ENCODE assay signal across 8 cellular contexts in the genomic region with DNA sequence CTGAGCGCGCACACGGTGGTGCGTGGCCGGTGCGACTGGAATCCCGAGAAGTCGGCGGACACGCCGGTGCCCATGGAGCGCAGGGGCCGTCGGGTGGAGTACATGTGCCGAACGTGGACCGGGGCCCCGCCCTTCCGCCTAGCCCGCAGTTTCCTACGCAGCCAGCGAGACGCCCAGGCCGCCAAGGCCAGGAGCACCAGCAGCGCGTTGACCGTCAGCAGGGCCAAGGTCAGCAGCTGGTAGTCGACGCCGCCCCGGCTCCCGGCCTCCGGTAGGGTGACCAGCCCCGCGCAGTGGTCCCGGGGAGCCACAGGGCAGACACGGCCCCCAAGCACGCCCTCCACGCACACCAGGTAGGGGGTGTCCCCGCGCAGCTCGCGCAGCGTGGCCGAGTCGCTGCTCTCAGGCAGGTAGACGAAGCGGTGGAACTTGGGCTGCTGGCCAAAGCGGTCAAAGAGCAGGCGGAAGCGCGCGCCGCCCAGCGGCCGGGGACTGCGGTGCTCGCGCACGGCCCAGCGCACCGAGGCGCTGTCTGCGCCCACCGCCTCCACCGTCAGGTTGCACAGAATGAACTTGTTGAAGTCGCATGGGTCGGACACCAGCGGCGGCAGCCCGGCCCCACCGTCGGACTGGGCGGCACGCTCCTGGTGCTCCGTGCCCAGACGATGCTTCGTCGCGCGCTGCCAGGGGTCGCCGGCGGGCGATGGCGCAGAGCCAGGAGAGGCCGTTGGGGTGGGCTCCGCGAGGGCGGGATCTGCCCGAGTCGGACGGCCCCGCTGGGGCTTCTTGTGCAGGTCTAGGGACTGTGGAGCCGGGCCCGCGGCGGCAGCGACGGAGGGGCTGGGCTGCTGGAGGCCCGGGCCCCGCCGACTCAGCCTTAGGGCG. TPM values are rescaled to one million over a fixed set of nuclear protein-coding genes. Genes with fewer than 3 reads are reported as not detected.
DNase-seq lines count a peak whose midpoint lies in the region; ATAC-seq, FAIRE-seq and TF ChIP-seq lines count a peak whose summit lies in the region.

No MANE protein-coding gene starts in this region.

- H3K36me3 ChIP-seq in IMR-90 (ENCODE audit: control insufficient read depth, insufficient read depth, low read length), result no peaks in the 10 kb centered on the region

- intact Hi-C loops in IMR-90 (cut with micrococcal nuclease) (no loop called here), natural killer cell (cut with micrococcal nuclease) (loop anchor here (1.0 kb wide), 2 partner anchors 146 to 150 kb away; no protein-coding TSS in a partner anchor)
- intact Hi-C loops in activated CD4-positive, alpha-beta memory T cell treated with anti-CD3 and anti-CD28 coated beads for 36 hours (cut with micrococcal nuclease), result loop anchor here (1.0 to 10.0 kb wide), 4 partner anchors 29 to 609 kb away; a partner anchor contains a TSS

- no peak overlapping the region for H3K18ac ChIP-seq in IMR-90 (ENCODE audit: low read depth, low read length)

- H3K14ac ChIP-seq in IMR-90 (replicated peaks; ENCODE audit: low read depth, low read length), result no peak overlapping the region

- no peaks in the 10 kb centered on the region for H3K9me1 ChIP-seq in IMR-90 (ENCODE audit: insufficient read depth, low read length)

- peak overlapping the region; percentile 20 for H3K4me3 Mint-ChIP-seq in activated CD4-positive, alpha-beta memory T cell treated with anti-CD3 and anti-CD28 coated beads for 36 hours
- peak overlapping the region; percentile 78 for H3K4me3 Mint-ChIP-seq in natural killer cell
- H3K4me3 Mint-ChIP-seq in activated T-helper 17 cell treated with anti-CD3 and anti-CD28 coated beads, Interleukin-2, amount 50 U/mL, for 72 hours, result no peak overlapping the region

- no peaks in the 10 kb centered on the region for H3K79me1 ChIP-seq in IMR-90 (ENCODE audit: low read depth in 1 of 2, low read length in 2 of 2)

- no peak overlapping the region for H3K27ac Mint-ChIP-seq in activated CD4-positive, alpha-beta memory T cell treated with anti-CD3 and anti-CD28 coated beads for 36 hours
- no peak overlapping the region for H3K27ac Mint-ChIP-seq in natural killer cell
- no peak overlapping the region for H3K27ac Mint-ChIP-seq in activated T-helper 17 cell treated with anti-CD3 and anti-CD28 coated beads, Interleukin-2, amount 50 U/mL, for 72 hours

- in situ Hi-C loops in IMR-90 (cut with MboI; ENCODE audit: low sequenced_read_pairs), result no loop called here

- H3K4me1 Mint-ChIP-seq in activated CD4-positive, alpha-beta memory T cell treated with anti-CD3 and anti-CD28 coated beads for 36 hours (ENCODE audit: low read depth), result peaks cover 9% of the 10 kb centered on the region
- H3K4me1 Mint-ChIP-seq in natural killer cell, result peaks cover 14 to 17% of the 10 kb centered on the region in 2 donors
- H3K4me1 Mint-ChIP-seq in activated T-helper 17 cell treated with anti-CD3 and anti-CD28 coated beads, Interleukin-2, amount 50 U/mL, for 72 hours, result no peaks in the 10 kb centered on the region

- peak overlapping the region; percentile 76 for H2AFZ ChIP-seq in IMR-90 (replicated peaks; ENCODE audit: low read length, poor library complexity)

- TF ChIP-seq POLR2A in IMR-90 (IDR thresholded peaks at IDR 0.05; ENCODE audit: low read depth, low read length), result no peak

- H3K4me1 ChIP-seq in IMR-90 (ENCODE audit: control insufficient read depth, insufficient read depth, low read length), result peaks cover 9% of the 10 kb centered on the region

- dilution Hi-C loops in IMR-90 (cut with HindIII; ENCODE audit: low sequenced_read_pairs, unreplicated experiment), result no loop called here

- H2BK15ac ChIP-seq in IMR-90 (ENCODE audit: low read depth, low read length), result no peak overlapping the region

- H4K20me1 ChIP-seq in IMR-90 (ENCODE audit: insufficient read depth, low read length), result no peaks in the 10 kb centered on the region

- no peak overlapping the region for H4K91ac ChIP-seq in IMR-90 (ENCODE audit: insufficient read depth, low read depth, low read length)

- no peak overlapping the region for H3K9ac ChIP-seq in IMR-90 (ENCODE audit: low read depth, low read length)

- H4K5ac ChIP-seq in IMR-90 (ENCODE audit: low read depth, low read length), result no peak overlapping the region

- peak overlapping the region; percentile 15 for H3K4me3 ChIP-seq in IMR-90 (ENCODE audit: insufficient read depth, low read depth, low read length)

- no peak overlapping the region for H3K23ac ChIP-seq in IMR-90 (ENCODE audit: low read depth, low read length)

- no peak for FAIRE-seq in frontal cortex (lab: Jason Lieb, UNC)

- no peak overlapping the region for H2AK5ac ChIP-seq in IMR-90 (ENCODE audit: low read depth, low read length)

- peak; percentile 19; the same call in 1 of the 2 replicates for TF ChIP-seq RAD21 in IMR-90 (IDR thresholded peaks at IDR 0.05; ENCODE audit: low read length)

- POLR2A ChIA-PET in IMR-90 (lab: Charles Lee; ENCODE audit: unreplicated experiment), result no interaction called here
- POLR2A ChIA-PET in activated CD4-positive, alpha-beta memory T cell treated with anti-CD3 and anti-CD28 coated beads for 36 hours (lab: Charles Lee), result no interaction called here

- no peaks in the 10 kb centered on the region for H3K36me3 Mint-ChIP-seq in activated CD4-positive, alpha-beta memory T cell treated with anti-CD3 and anti-CD28 coated beads for 36 hours
- H3K36me3 Mint-ChIP-seq in natural killer cell, result no peaks in the 10 kb centered on the region
- H3K36me3 Mint-ChIP-seq in activated T-helper 17 cell treated with anti-CD3 and anti-CD28 coated beads, Interleukin-2, amount 50 U/mL, for 72 hours (ENCODE audit: low read depth), result no peaks in the 10 kb centered on the region

- ATAC-seq in IMR-90 (ENCODE audit: low read depth) (no peak), natural killer cell (peak; percentile 62 to 76 (median 66)), GM21381 (IDR thresholded peaks at IDR 0.05; ENCODE audit: unreplicated experiment) (no peak), HG02642 (IDR thresholded peaks at IDR 0.05; ENCODE audit: poor library complexity, unreplicated experiment) (no peak)
- no peak for ATAC-seq in activated T-helper 17 cell treated with anti-CD3 and anti-CD28 coated beads, Interleukin-2, amount 50 U/mL, for 72 hours (replicated peaks)

- H3K27me3 Mint-ChIP-seq in activated CD4-positive, alpha-beta memory T cell treated with anti-CD3 and anti-CD28 coated beads for 36 hours, result peaks cover 65% of the 10 kb centered on the region
- peaks cover 41 to 55% of the 10 kb centered on the region in 2 donors for H3K27me3 Mint-ChIP-seq in natural killer cell (ENCODE audit: low read depth in 2 of 2)
- H3K27me3 Mint-ChIP-seq in activated T-helper 17 cell treated with anti-CD3 and anti-CD28 coated beads, Interleukin-2, amount 50 U/mL, for 72 hours, result peaks cover 56% of the 10 kb centered on the region

- CTCF ChIA-PET in IMR-90 (lab: Yijun Ruan, JAX), result interaction anchor here (0.6 to 1.6 kb wide), 3 partner anchors 11 to 526 kb away, joined by 3 to 6 read pairs (median 5); no protein-coding TSS in a partner anchor
- CTCF ChIA-PET in activated CD4-positive, alpha-beta memory T cell treated with anti-CD3 and anti-CD28 coated beads for 36 hours (lab: Charles Lee), result interaction anchor here (0.9 to 6.8 kb wide), 13 partner anchors 11 to 458 kb away, joined by 3 to 96 read pairs (median 5); no protein-coding TSS in a partner anchor

- peaks cover 57% of the 10 kb centered on the region for H3K27me3 ChIP-seq in IMR-90 (ENCODE audit: control insufficient read depth, insufficient read depth, low read length)

- no peak overlapping the region for H2BK120ac ChIP-seq in IMR-90 (ENCODE audit: low read depth, low read length)

- peak overlapping the region; percentile 48 for H2AK9ac ChIP-seq in IMR-90 (replicated peaks; ENCODE audit: low read depth, low read length, poor library complexity)

- no peak overlapping the region for H3K4ac ChIP-seq in IMR-90 (ENCODE audit: low read depth, low read length)

- 6% methylated on average over 63 of the region's 104 CpGs; no CpG with 5 or more reads in 1 of the 2 experiments for WGBS in IMR-90 (ENCODE audit: extremely low coverage in 2 of 2, insufficient read length in 1 of 2), 2 experiments

- no TSS peak for BruUV-seq in IMR-90 (replicated peaks; lab: Mats Ljungman, UMichigan)

- no peak overlapping the region for H3K56ac ChIP-seq in IMR-90 (ENCODE audit: extremely low read depth, insufficient read depth, low read length)

- H2BK20ac ChIP-seq in IMR-90 (ENCODE audit: low read depth, low read length), result no peak overlapping the region

- DNase-seq in DMS 273 (lab: John Stamatoyannopoulos, UW; ENCODE audit: unreplicated experiment) (peak; percentile 98), IMR-90 (peak; percentile 4), frontal cortex (ENCODE audit: low spot score in 2 of 2) (peak; percentile 64 to 65), natural killer cell (peak; percentile 35)
- peak; percentile 47 for DNase-seq in activated CD4-positive, alpha-beta memory T cell treated with anti-CD3 and anti-CD28 coated beads for 36 hours

- peaks cover 7% of the 10 kb centered on the region; the same call in 1 of the 2 replicates for H3K9me3 ChIP-seq in IMR-90 (ENCODE audit: control insufficient read depth, insufficient read depth, low read length)

- TF ChIP-seq CTCF in IMR-90 (conservative IDR thresholded peaks at IDR 0.05; ENCODE audit: low read depth, low read length) (peak; percentile 49), natural killer cell (IDR thresholded peaks at IDR 0.05) (no peak)

- H3K9me3 Mint-ChIP-seq in activated CD4-positive, alpha-beta memory T cell treated with anti-CD3 and anti-CD28 coated beads for 36 hours, result no peaks in the 10 kb centered on the region
- no peaks in the 10 kb centered on the region for H3K9me3 Mint-ChIP-seq in natural killer cell
- no peaks in the 10 kb centered on the region for H3K9me3 Mint-ChIP-seq in activated T-helper 17 cell treated with anti-CD3 and anti-CD28 coated beads, Interleukin-2, amount 50 U/mL, for 72 hours

- no peak overlapping the region for H4K8ac ChIP-seq in IMR-90 (ENCODE audit: low read depth in 2 of 2, low read length in 2 of 2)

- H3K27ac ChIP-seq in IMR-90 (ENCODE audit: insufficient read depth, low read length), result no peak overlapping the region

- peak overlapping the region; percentile 69 for H3K4me2 ChIP-seq in IMR-90 (ENCODE audit: low read depth, low read length)

- no peak overlapping the region for H2BK5ac ChIP-seq in IMR-90 (ENCODE audit: low read depth, low read length, poor library complexity, severe bottlenecking)

TF ChIP-seq in IMR-90, 13 proteins besides CTCF, POLR2A, EP300 and RAD21 (continues in another document):
- no peak for TF ChIP-seq FOS (IDR thresholded peaks at IDR 0.05; ENCODE audit: low read depth, low read length)
- TF ChIP-seq NFE2L2 (IDR thresholded peaks at IDR 0.05; ENCODE audit: low read depth, low read length), result no peak
- no peak for TF ChIP-seq MAFK (IDR thresholded peaks at IDR 0.05; ENCODE audit: low read depth, low read length)
- TF ChIP-seq CHD1 (IDR thresholded peaks at IDR 0.05; ENCODE audit: low read depth, low read length), result no peak

RNA-seq across cellular contexts. Expression of a gene that starts 2.2 kb away (rescaled TPM):
- total RNA-seq in IMR-90 (2012; rRNA removed) (under 0.01 TPM in 2 replicates), frontal cortex (17.5 TPM), natural killer cell (under 1 TPM in 1 of 3 donors, not detected in 2; 0.07 TPM)
- 0.04 and 0.09 TPM in 2 replicates for polyA plus RNA-seq in IMR-90 (2012; rRNA removed)
- 0.06 and 0.10 TPM in 2 replicates for polyA plus RNA-seq in IMR-90 (2012; cell fraction: cytosol; rRNA removed)
- 0.01 and 0.02 TPM in 2 replicates for polyA plus RNA-seq in IMR-90 (2012; cell fraction: nucleus; rRNA removed; ENCODE audit: low replicate concordance)
- total RNA-seq in activated CD4-positive, alpha-beta memory T cell treated with anti-CD3 and anti-CD28 coated beads for 36 hours, result not detected
- total RNA-seq in activated T-helper 17 cell treated with anti-CD3 and anti-CD28 coated beads, Interleukin-2, amount 50 U/mL, for 72 hours, result not detected

Comparison
In these comparisons a context has a peak if more than half of its experiments do, and no peak if none do; other contexts are left out.
1. DNase-seq: peak in every context shown above with its lines; median percentile 98 in DMS 273; 64 in frontal cortex; 47 in activated CD4-positive, alpha-beta memory T cell treated with anti-CD3 and anti-CD28 coated beads for 36 hours; 35 in natural killer cell; 4 in IMR-90.
2. ATAC-seq: peak in natural killer cell (3 of 3); none in IMR-90 (single experiment), GM21381 (single experiment), HG02642 (single experiment) and activated T-helper 17 cell treated with anti-CD3 and anti-CD28 coated beads, Interleukin-2, amount 50 U/mL, for 72 hours (single experiment).
3. RNA of a gene that starts 2.2 kb away (total RNA-seq): 17.5 TPM in frontal cortex (single experiment); not detected in activated CD4-positive, alpha-beta memory T cell treated with anti-CD3 and anti-CD28 coated beads for 36 hours, 0.07 TPM in natural killer cell, under 0.01 TPM in IMR-90 and not detected in activated T-helper 17 cell treated with anti-CD3 and anti-CD28 coated beads, Interleukin-2, amount 50 U/mL, for 72 hours; every median in the first group is over 10 times any median in the second.